2 cellular contexts compared by ENCODE assay signal in genomic region chr2:27148801-27149439, GRCh38.
TF ChIP-seq lines count a peak whose summit lies in the region.

TCF23 (plus strand) TSS chr2:27149004; CDS start chr2:27149134, 130 bp downstream.

TF ChIP-seq in SK-N-SH, 30 proteins besides CTCF, POLR2A, EP300 and RAD21 (continued from another document):
- TF ChIP-seq USF2 (IDR thresholded peaks at IDR 0.05; ENCODE audit: borderline replicate concordance, low read depth, low read length): no peak
- TF ChIP-seq GABPA (IDR thresholded peaks at IDR 0.05; ENCODE audit: low read depth): no peak
- no peak for TF ChIP-seq SMC3 (IDR thresholded peaks at IDR 0.05; ENCODE audit: low read depth, low read length)
- no peak for TF ChIP-seq FOXM1 (IDR thresholded peaks at IDR 0.05; ENCODE audit: low read depth)
- no peak for TF ChIP-seq RXRA (IDR thresholded peaks at IDR 0.05; ENCODE audit: borderline replicate concordance, low read depth)
- no peak for TF ChIP-seq CHD2 (IDR thresholded peaks at IDR 0.05; ENCODE audit: low read length, partially characterized antibody)
- TF ChIP-seq EZH2phosphoT487 (IDR thresholded peaks at IDR 0.05; ENCODE audit: borderline replicate concordance, low read depth): no peak

TF ChIP-seq in SK-N-SH treated with all-trans-retinoic acid at 6 μM for 48 hours, 23 proteins besides CTCF, POLR2A, EP300 and RAD21 (continued from another document):
- no peak for TF ChIP-seq CREB5 (CRISPR knock-in tag; IDR thresholded peaks at IDR 0.05; ENCODE audit: low read depth)
- no peak for TF ChIP-seq ZNF8 (CRISPR knock-in tag; IDR thresholded peaks at IDR 0.05)
- no peak for TF ChIP-seq CSDC2 (CRISPR knock-in tag; IDR thresholded peaks at IDR 0.05)
- no peak for TF ChIP-seq CSRNP3 (CRISPR knock-in tag; IDR thresholded peaks at IDR 0.05)
- TF ChIP-seq OSR1 (CRISPR knock-in tag; IDR thresholded peaks at IDR 0.05): no peak
- TF ChIP-seq ESRRG (CRISPR knock-in tag; IDR thresholded peaks at IDR 0.05): no peak
- no peak for TF ChIP-seq ISL1 (CRISPR knock-in tag; IDR thresholded peaks at IDR 0.05)
- no peak for TF ChIP-seq GLIS3 (CRISPR knock-in tag; IDR thresholded peaks at IDR 0.05)
TF ChIP-seq in SK-N-SH treated with all-trans-retinoic acid at 6 μM for 48 hours: peak in this region for 0.
